29 cellular contexts compared by ENCODE assay signal in the genomic region with DNA sequence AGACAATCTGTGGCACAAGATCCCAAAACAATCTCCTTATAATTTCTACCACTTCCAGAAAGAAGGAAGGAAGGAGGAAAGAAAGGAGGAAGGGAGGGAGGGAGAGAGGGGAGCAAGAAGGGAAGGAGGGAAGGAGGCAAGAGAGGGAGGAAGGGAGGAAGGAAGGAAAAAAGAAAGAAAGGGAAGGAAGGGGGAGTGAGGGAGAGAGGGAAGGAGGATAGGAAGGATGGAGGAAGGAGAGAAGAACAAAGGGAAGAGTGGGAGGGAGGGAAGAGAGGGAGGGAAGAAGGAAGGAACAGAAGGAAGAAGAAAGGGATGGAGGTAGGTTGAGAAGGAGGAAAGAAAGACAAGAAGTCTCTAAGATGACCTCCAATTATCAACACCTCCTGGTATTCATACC.
"Had no signal": no experiment of that assay in that cellular context is flagged by ENCODE, and none has a peak within 500 bp of the region (broad histone marks: within the 10 kb centered on the region; RNA-seq: fewer than 3 reads in every experiment).

No MANE protein-coding gene starts in this region.

- H3K4me3 ChIP-seq: ascending aorta, cardiac muscle cell, colonic mucosa, esophagus squamous epithelium, left lung, lower lobe of right lung, mucosa of descending colon, spleen, tibial nerve had no signal

- H3K4me3 Mint-ChIP-seq: activated CD4-positive, alpha-beta memory T cell treated with anti-CD3 and anti-CD28 coated beads for 36 hours; activated CD4-positive, alpha-beta T cell treated with anti-CD3 and anti-CD28 coated beads, Interleukin-2, amount 10 ng/mL, durations not matched to agents 24 days and 14 days; activated naive CD4-positive, alpha-beta T cell treated with anti-CD3 and anti-CD28 coated beads, Interleukin-2, amount 10 ng/mL, durations not matched to agents 7 days and 5 days; activated naive CD8-positive, alpha-beta T cell treated with anti-CD3 and anti-CD28 coated beads, Interleukin-2, amount 10 ng/mL, durations not matched to agents 7 days and 5 days; activated T-helper 1 cell treated with anti-CD3 and anti-CD28 coated beads, Interleukin-12 subunit alpha, Interleukin-12 subunit beta, Interleukin-2, Interleukin-4 antibody, amounts not matched to agents 30 ng/mL and 10 ng/mL and 1 ng/mL, durations not matched to agents 14 hours and 24 hours and 36 hours; brain had no signal

- H3K4me1 ChIP-seq: left lung, lower lobe of right lung, tibial nerve had no signal

- H3K27ac ChIP-seq: ascending aorta, cardiac muscle cell, colonic mucosa, esophagus squamous epithelium, left lung, lower lobe of right lung, tibial nerve, WERI-Rb-1 had no signal

- H3K36me3 Mint-ChIP-seq: activated CD4-positive, alpha-beta memory T cell treated with anti-CD3 and anti-CD28 coated beads for 36 hours; activated naive CD4-positive, alpha-beta T cell treated with anti-CD3 and anti-CD28 coated beads, Interleukin-2, amount 10 ng/mL, durations not matched to agents 7 days and 5 days; activated naive CD8-positive, alpha-beta T cell treated with anti-CD3 and anti-CD28 coated beads, Interleukin-2, amount 10 ng/mL, durations not matched to agents 7 days and 5 days; brain; natural killer cell treated with Interleukin-12 subunit alpha and Interleukin-12 subunit beta and Interleukin-15 and Interleukin-18, amount 100 ng/mL, for 72 hours had no signal

- H3K36me3 ChIP-seq: ascending aorta, cardiac muscle cell, colonic mucosa, esophagus squamous epithelium, left lung, lower lobe of right lung, spleen, tibial nerve, WERI-Rb-1 had no signal

- H3K27me3 ChIP-seq: ascending aorta, cardiac muscle cell, colonic mucosa had no signal

- H3K9me3 ChIP-seq: ascending aorta, colonic mucosa, esophagus squamous epithelium, left lung, lower lobe of right lung, mucosa of descending colon, spleen, tibial nerve had no signal

- ATAC-seq: activated CD4-positive, CD25-positive, alpha-beta regulatory T cell treated with anti-CD3 and anti-CD28 coated beads, Interleukin-2, amount 50 U/mL, for 24 hours; left lung; lower lobe of right lung; mucosa of descending colon; natural killer cell treated with Interleukin-12 subunit alpha and Interleukin-12 subunit beta and Interleukin-15 and Interleukin-18, amount 100 ng/mL, for 72 hours; right cardiac atrium had no signal

- FAIRE-seq: endometrium, islet of Langerhans had no signal

- DNase-seq: activated CD4-positive, alpha-beta memory T cell treated with anti-CD3 and anti-CD28 coated beads for 36 hours; activated CD4-positive, alpha-beta T cell treated with anti-CD3 and anti-CD28 coated beads, Interleukin-2, amount 10 ng/mL, durations not matched to agents 24 days and 14 days; activated CD8-positive, alpha-beta memory T cell treated with anti-CD3 and anti-CD28 coated beads, Interleukin-2, amount 50 U/mL, for 4 hours; activated gamma-delta T cell; activated naive CD4-positive, alpha-beta T cell treated with anti-CD3 and anti-CD28 coated beads, Interleukin-2, amount 10 ng/mL, durations not matched to agents 7 days and 5 days; activated naive CD8-positive, alpha-beta T cell treated with anti-CD3 and anti-CD28 coated beads, Interleukin-2, amount 10 ng/mL, durations not matched to agents 7 days and 5 days; activated T-cell treated with anti-CD3 and anti-CD28 coated beads, Interleukin-2, amount 50 U/mL, for 1 hour; cerebellar nuclear complex; colonic mucosa; effector CD8-positive, alpha-beta T cell; esophagus squamous epithelium; foreskin melanocyte; left lung; lower lobe of right lung; mesendoderm; mucosa of descending colon; right cardiac atrium; spleen; stimulated activated naive CD4-positive, alpha-beta T cell treated with Interleukin-2 at 50 U/mL for 16 hours; WERI-Rb-1 had no signal

- H3K9me3 Mint-ChIP-seq: activated CD4-positive, alpha-beta memory T cell treated with anti-CD3 and anti-CD28 coated beads for 36 hours; activated naive CD4-positive, alpha-beta T cell treated with anti-CD3 and anti-CD28 coated beads, Interleukin-2, amount 10 ng/mL, durations not matched to agents 7 days and 5 days; activated T-helper 1 cell treated with anti-CD3 and anti-CD28 coated beads, Interleukin-12 subunit alpha, Interleukin-12 subunit beta, Interleukin-2, Interleukin-4 antibody, amounts not matched to agents 30 ng/mL and 10 ng/mL and 1 ng/mL, durations not matched to agents 14 hours and 24 hours and 36 hours; natural killer cell treated with Interleukin-12 subunit alpha and Interleukin-12 subunit beta and Interleukin-15 and Interleukin-18, amount 100 ng/mL, for 72 hours had no signal

- H3K27ac Mint-ChIP-seq: activated CD4-positive, alpha-beta memory T cell treated with anti-CD3 and anti-CD28 coated beads for 36 hours; activated CD4-positive, alpha-beta T cell treated with anti-CD3 and anti-CD28 coated beads, Interleukin-2, amount 10 ng/mL, durations not matched to agents 24 days and 14 days; activated naive CD4-positive, alpha-beta T cell treated with anti-CD3 and anti-CD28 coated beads, Interleukin-2, amount 10 ng/mL, durations not matched to agents 7 days and 5 days; activated naive CD8-positive, alpha-beta T cell treated with anti-CD3 and anti-CD28 coated beads, Interleukin-2, amount 10 ng/mL, durations not matched to agents 7 days and 5 days; activated T-helper 1 cell treated with anti-CD3 and anti-CD28 coated beads, Interleukin-12 subunit alpha, Interleukin-12 subunit beta, Interleukin-2, Interleukin-4 antibody, amounts not matched to agents 30 ng/mL and 10 ng/mL and 1 ng/mL, durations not matched to agents 14 hours and 24 hours and 36 hours; brain had no signal
